In the genomic region with DNA sequence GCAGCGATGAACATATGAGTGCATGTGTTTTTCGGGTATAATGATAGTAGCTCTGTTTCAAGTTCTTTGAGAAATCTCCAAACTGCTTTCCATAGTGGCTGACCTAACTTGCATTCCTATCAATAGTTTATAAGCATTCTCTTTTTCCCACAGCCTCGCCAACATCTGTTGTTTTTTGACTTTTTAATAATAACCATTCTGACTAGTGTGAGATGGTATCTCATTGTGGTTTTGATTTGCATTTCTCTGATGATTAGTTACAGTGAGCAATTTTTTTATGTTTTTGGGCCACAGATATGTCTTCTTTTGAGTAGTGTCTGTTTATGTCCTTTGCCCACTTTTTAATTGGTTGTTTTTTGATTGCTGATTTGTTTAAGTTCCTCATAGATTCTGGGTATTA, we compare ENCODE assay signal across 29 cellular contexts. TPM values are rescaled to one million over a fixed set of nuclear protein-coding genes. Genes with fewer than 3 reads are reported as not detected.
DNase-seq lines count a peak whose midpoint lies in the region; ATAC-seq and TF ChIP-seq lines count a peak whose summit lies in the region.
"Had no signal": no experiment of that assay in that cellular context is flagged by ENCODE, and none has a peak within 500 bp of the region (broad histone marks: within the 10 kb centered on the region; RNA-seq: fewer than 3 reads in every experiment).

No MANE protein-coding gene starts in this region.

- H3K9me3 Mint-ChIP-seq in T-helper 2 cell treated with Interferon-gamma antibody and Interleukin-4, amounts not matched to agents 5 μg/mL and 100 μg/mL, for 36 hours = peaks cover 4% of the 10 kb centered on the region
- H3K9me3 Mint-ChIP-seq: activated T-helper 1 cell treated with anti-CD3 and anti-CD28 coated beads, Interleukin-12 subunit alpha, Interleukin-12 subunit beta, Interleukin-2, Interleukin-4 antibody, amounts not matched to agents 30 ng/mL and 10 ng/mL and 1 ng/mL, durations not matched to agents 14 hours and 24 hours and 36 hours; stimulated activated naive CD8-positive, alpha-beta T cell treated with anti-CD3 and anti-CD28 coated beads, Interleukin-15, Interleukin-2, amounts not matched to agents 100 ng/mL and 50 ng/mL, for 24 hours had no signal

- H3K36me3 Mint-ChIP-seq in T-helper 2 cell treated with Interferon-gamma antibody and Interleukin-4, amounts not matched to agents 5 μg/mL and 100 μg/mL, for 36 hours (ENCODE audit: low read depth) = peaks cover 3% of the 10 kb centered on the region
- H3K36me3 Mint-ChIP-seq: CD4-positive, CD25-positive, alpha-beta regulatory T cell had no signal

- H3K4me3 Mint-ChIP-seq in T-helper 2 cell treated with Interferon-gamma antibody and Interleukin-4, amounts not matched to agents 5 μg/mL and 100 μg/mL, for 36 hours = peak overlapping the region; percentile 54
- H3K4me3 Mint-ChIP-seq: activated CD4-positive, alpha-beta T cell treated with anti-CD3 and anti-CD28 coated beads, Interleukin-2, amount 10 ng/mL, durations not matched to agents 24 days and 14 days; activated T-helper 1 cell treated with anti-CD3 and anti-CD28 coated beads, Interleukin-12 subunit alpha, Interleukin-12 subunit beta, Interleukin-2, Interleukin-4 antibody, amounts not matched to agents 30 ng/mL and 10 ng/mL and 1 ng/mL, durations not matched to agents 14 hours and 24 hours and 36 hours; naive thymus-derived CD4-positive, alpha-beta T cell; stimulated activated naive CD8-positive, alpha-beta T cell treated with anti-CD3 and anti-CD28 coated beads, Interleukin-15, Interleukin-2, amounts not matched to agents 100 ng/mL and 50 ng/mL, for 24 hours had no signal

- H3K4me1 ChIP-seq in DND-41 (ENCODE audit: insufficient read depth, low read length) = peaks cover 12% of the 10 kb centered on the region
- no peaks in the 10 kb centered on the region for H3K4me1 ChIP-seq in osteoblast (ENCODE audit: insufficient read depth, low read length)
- H3K4me1 ChIP-seq: colonic mucosa, left ventricle myocardium inferior, vagina had no signal

- DNase-seq in DND-41 (no peak), GM04504 (ENCODE audit: low read depth) (peak; percentile 62), fibroblast of villous mesenchyme (ENCODE audit: low read depth) (peak; percentile 79), DMS 273 treated with DMSO at 0.1 percent for 48 hours (lab: John Stamatoyannopoulos, UW) (no peak), osteoblast (ENCODE audit: insufficient read length, low spot score, missing footprints) (no peak), GM19240 (ENCODE audit: insufficient read length, low spot score) (no peak)
- DNase-seq in T-helper 2 cell treated with Interferon-gamma antibody and Interleukin-4, amounts not matched to agents 5 μg/mL and 100 μg/mL, for 36 hours (ENCODE audit: low spot score) = no peak
- DNase-seq: activated CD4-positive, alpha-beta T cell treated with anti-CD3 and anti-CD28 coated beads, Interleukin-2, amount 10 ng/mL, durations not matched to agents 24 days and 14 days; activated naive CD4-positive, alpha-beta T cell treated with anti-CD3 and anti-CD28 coated beads, Interleukin-2, amount 50 U/mL, for 16 hours; anterior cingulate cortex; CD4-positive, CD25-positive, alpha-beta regulatory T cell; colonic mucosa; effector CD8-positive, alpha-beta T cell; hypothalamus; Kasumi-1; left ventricle myocardium inferior; naive thymus-derived CD4-positive, alpha-beta T cell; NCI-H1048; NCI-H1694; occipital lobe; OCI-M1 had no signal

- no peak overlapping the region for H2AFZ ChIP-seq in DND-41 (ENCODE audit: low read depth, low read length)
- no peak overlapping the region for H2AFZ ChIP-seq in osteoblast (ENCODE audit: low read length)

- H3K27me3 ChIP-seq in DND-41 (ENCODE audit: insufficient read depth, low read length, poor library complexity) (no peaks in the 10 kb centered on the region), osteoblast (ENCODE audit: insufficient read depth, low read length) (no peaks in the 10 kb centered on the region)
- H3K27me3 ChIP-seq: colonic mucosa, gastroesophageal sphincter, vagina had no signal

- no peaks in the 10 kb centered on the region for H3K27me3 Mint-ChIP-seq in T-helper 2 cell treated with Interferon-gamma antibody and Interleukin-4, amounts not matched to agents 5 μg/mL and 100 μg/mL, for 36 hours (ENCODE audit: low read depth)
- H3K27me3 Mint-ChIP-seq: CD4-positive, CD25-positive, alpha-beta regulatory T cell had no signal

- ATAC-seq in DND-41 (ENCODE audit: insufficient read depth, low read depth) = peak; percentile 52
- no peak for ATAC-seq in GM18873 (IDR thresholded peaks at IDR 0.05; ENCODE audit: low FRiP score, unreplicated experiment)
- ATAC-seq: gastroesophageal sphincter; naive thymus-derived CD4-positive, alpha-beta T cell had no signal

- no peak overlapping the region for H3K9ac ChIP-seq in DND-41 (ENCODE audit: low read depth, low read length)

- H4K20me1 ChIP-seq in DND-41 (ENCODE audit: insufficient read depth, low read length) (no peaks in the 10 kb centered on the region), osteoblast (ENCODE audit: insufficient read depth, low read length) (no peaks in the 10 kb centered on the region)

- H3K4me2 ChIP-seq in DND-41 (ENCODE audit: insufficient read depth, low read length) (no peak overlapping the region), osteoblast (ENCODE audit: insufficient read depth, low read length) (no peak overlapping the region)

- peaks cover 59% of the 10 kb centered on the region for H3K4me1 Mint-ChIP-seq in T-helper 2 cell treated with Interferon-gamma antibody and Interleukin-4, amounts not matched to agents 5 μg/mL and 100 μg/mL, for 36 hours (ENCODE audit: low read depth)

- TF ChIP-seq CTCF in DND-41 (IDR thresholded peaks at IDR 0.05; ENCODE audit: borderline replicate concordance, extremely low read depth, low read length, poor library complexity, severe bottlenecking) = no peak
- TF ChIP-seq CTCF in fibroblast of villous mesenchyme (IDR thresholded peaks at IDR 0.05; ENCODE audit: insufficient read depth, low read depth, low read length) = no peak
- TF ChIP-seq CTCF in osteoblast (IDR thresholded peaks at IDR 0.05; ENCODE audit: extremely low read depth, low read depth, low read length) = no peak

- H3K9me3 ChIP-seq in DND-41 (ENCODE audit: insufficient read depth, low read length, severe bottlenecking) (no peaks in the 10 kb centered on the region), osteoblast (ENCODE audit: low read depth, low read length) (no peaks in the 10 kb centered on the region)
- H3K9me3 ChIP-seq: colonic mucosa, gastroesophageal sphincter, left ventricle myocardium inferior, thoracic aorta, vagina had no signal

- H3K27ac ChIP-seq in DND-41 (ENCODE audit: low read length) (no peak overlapping the region), osteoblast (ENCODE audit: low read depth, low read length) (no peak overlapping the region)
- H3K27ac ChIP-seq: colonic mucosa, gastroesophageal sphincter, HL-60, left ventricle myocardium inferior, thoracic aorta, vagina, VCaP had no signal

- H3K4me3 ChIP-seq in DND-41 (ENCODE audit: low read depth in 1 of 2, low read length in 2 of 2) (no peak overlapping the region), fibroblast of villous mesenchyme (ENCODE audit: low read depth, low read length) (no peak overlapping the region), osteoblast (ENCODE audit: insufficient read depth, low read length) (no peak overlapping the region)
- H3K4me3 ChIP-seq: colonic mucosa, gastroesophageal sphincter, left ventricle myocardium inferior, thoracic aorta, vagina had no signal

- peak overlapping the region; percentile 39 for H3K27ac Mint-ChIP-seq in T-helper 2 cell treated with Interferon-gamma antibody and Interleukin-4, amounts not matched to agents 5 μg/mL and 100 μg/mL, for 36 hours
- H3K27ac Mint-ChIP-seq: activated CD4-positive, alpha-beta T cell treated with anti-CD3 and anti-CD28 coated beads, Interleukin-2, amount 10 ng/mL, durations not matched to agents 24 days and 14 days; activated T-helper 1 cell treated with anti-CD3 and anti-CD28 coated beads, Interleukin-12 subunit alpha, Interleukin-12 subunit beta, Interleukin-2, Interleukin-4 antibody, amounts not matched to agents 30 ng/mL and 10 ng/mL and 1 ng/mL, durations not matched to agents 14 hours and 24 hours and 36 hours; CD4-positive, CD25-positive, alpha-beta regulatory T cell; stimulated activated naive CD8-positive, alpha-beta T cell treated with anti-CD3 and anti-CD28 coated beads, Interleukin-15, Interleukin-2, amounts not matched to agents 100 ng/mL and 50 ng/mL, for 24 hours had no signal

- H3K36me3 ChIP-seq in DND-41 (ENCODE audit: insufficient read depth, low read length) (no peaks in the 10 kb centered on the region), osteoblast (ENCODE audit: insufficient read depth, low read length) (no peaks in the 10 kb centered on the region)
- H3K36me3 ChIP-seq: colonic mucosa, gastroesophageal sphincter, left ventricle myocardium inferior, thoracic aorta, vagina had no signal

- H3K79me2 ChIP-seq in DND-41 (ENCODE audit: insufficient read depth, low read length) = no peaks in the 10 kb centered on the region
- no peaks in the 10 kb centered on the region for H3K79me2 ChIP-seq in osteoblast (ENCODE audit: insufficient read depth, low read length)

RNA-seq across cellular contexts. Expression of a gene that starts 10.6 kb away (rescaled TPM):
- total RNA-seq in fibroblast of villous mesenchyme (21.6 and 37.4 TPM in 2 replicates), osteoblast (40.9 and 60.4 TPM in 2 replicates)

Comparison
In these comparisons a context has a peak if more than half of its experiments do, and no peak if none do; other contexts are left out.
1. DNase-seq: peak in GM04504 (single experiment) and fibroblast of villous mesenchyme (single experiment); none in DND-41 (single experiment), T-helper 2 cell treated with Interferon-gamma antibody and Interleukin-4, amounts not matched to agents 5 μg/mL and 100 μg/mL, for 36 hours (single experiment), DMS 273 treated with DMSO at 0.1 percent for 48 hours (single experiment), osteoblast (single experiment) and GM19240 (single experiment).